In genomic region chr3:72372161-72372560, GRCh38 we compare ENCODE assay signal across 22 cellular contexts.
A peak's percentile ranks its signal among the peaks of the same experiment; 100 is the strongest.
DNase-seq lines count a peak whose midpoint lies in the region; ATAC-seq and TF ChIP-seq lines count a peak whose summit lies in the region.
"Had no signal": no experiment of that assay in that cellular context is flagged by ENCODE, and none has a peak within 500 bp of the region (broad histone marks: within the 10 kb centered on the region; RNA-seq: fewer than 3 reads in every experiment).

No MANE protein-coding gene starts in this region.

- H3K9me3 Mint-ChIP-seq in WTC11 (no peaks in the 10 kb centered on the region), endothelial cell (ENCODE audit: unreplicated experiment) (no peaks in the 10 kb centered on the region)
- H3K9me3 Mint-ChIP-seq in stimulated activated effector memory CD8-positive, alpha-beta T cell treated with anti-CD3 and anti-CD28 coated beads, Interleukin-12 subunit alpha, Interleukin-12 subunit beta, amount 100 ng/mL, for 72 hours: no peaks in the 10 kb centered on the region
- H3K9me3 Mint-ChIP-seq: CD8-positive, alpha-beta T cell had no signal

- peak; percentile 24; the same call in 1 of the 3 replicates for ATAC-seq in DND-41 (ENCODE audit: insufficient read depth, low read depth)
- peak; percentile 50 for ATAC-seq in WTC11
- no peak for ATAC-seq in stimulated activated effector memory CD8-positive, alpha-beta T cell treated with anti-CD3 and anti-CD28 coated beads, Interleukin-12 subunit alpha, Interleukin-12 subunit beta, amount 100 ng/mL, for 72 hours
- ATAC-seq: CD8-positive, alpha-beta T cell had no signal

- no peak overlapping the region for H3K27ac ChIP-seq in DND-41 (ENCODE audit: low read length)

- no peak overlapping the region for H3K4me3 Mint-ChIP-seq in WTC11
- no peak overlapping the region for H3K4me3 Mint-ChIP-seq in endothelial cell (ENCODE audit: unreplicated experiment)
- H3K4me3 Mint-ChIP-seq in stimulated activated effector memory CD8-positive, alpha-beta T cell treated with anti-CD3 and anti-CD28 coated beads, Interleukin-12 subunit alpha, Interleukin-12 subunit beta, amount 100 ng/mL, for 72 hours: no peak overlapping the region
- H3K4me3 Mint-ChIP-seq: CD8-positive, alpha-beta T cell had no signal

- in situ Hi-C loops in G401 (cut with HindIII; ENCODE audit: low sequenced_read_pairs): no loop called here

- H3K4me3 ChIP-seq in DND-41 (ENCODE audit: low read depth in 1 of 2, low read length in 2 of 2): no peak overlapping the region

- peaks cover 9% of the 10 kb centered on the region; the same call in 1 of the 2 replicates for H3K36me3 ChIP-seq in DND-41 (ENCODE audit: insufficient read depth, low read length)

- DNase-seq in DND-41 (no peak), WTC11 (ENCODE audit: low spot score) (no peak), endothelial cell (ENCODE audit: low spot score) (no peak), G401 (ENCODE audit: low spot score) (no peak), GM03348 (ENCODE audit: low spot score) (no peak)
- DNase-seq in stimulated activated effector memory CD8-positive, alpha-beta T cell treated with anti-CD3 and anti-CD28 coated beads, Interleukin-12 subunit alpha, Interleukin-12 subunit beta, amount 100 ng/mL, for 72 hours (ENCODE audit: low spot score in 2 of 2): no peak
- DNase-seq in activated CD4-positive, CD25-positive, alpha-beta regulatory T cell treated with anti-CD3 and anti-CD28 coated beads, Interleukin-2, amount 50 U/mL, for 72 hours: no peak
- DNase-seq: C1 segment of cervical spinal cord; Caco-2; CD8-positive, alpha-beta T cell; EL; GF-D8; Kasumi-1; MV-4-11; NCI-H1105 treated with DMSO at 0.1 percent for 48 hours; NCI-H146; NCI-H1930; NCI-H2107; NCI-H524; NCI-H774; SK-N-SH; SW 1271 had no signal

- 0 out of 2 replicates have a peak, but pooled peaks cover 4% of the 10 kb centered on the region for H4K20me1 ChIP-seq in DND-41 (ENCODE audit: insufficient read depth, low read length)

- CTCF ChIA-PET in WTC11 (lab: Charles Lee): no interaction called here

- POLR2A ChIA-PET in WTC11 (lab: Charles Lee): no interaction called here

- H3K9ac ChIP-seq in DND-41 (ENCODE audit: low read depth, low read length): no peak overlapping the region
- H3K9ac ChIP-seq: SK-N-SH had no signal

- H3K4me1 ChIP-seq in DND-41 (ENCODE audit: insufficient read depth, low read length): no peaks in the 10 kb centered on the region
- H3K4me1 ChIP-seq: Caco-2 had no signal

- no peaks in the 10 kb centered on the region for H3K79me2 ChIP-seq in DND-41 (ENCODE audit: insufficient read depth, low read length)

- H3K36me3 Mint-ChIP-seq in WTC11: no peaks in the 10 kb centered on the region
- H3K36me3 Mint-ChIP-seq in endothelial cell (ENCODE audit: low read depth, unreplicated experiment): peaks cover 12% of the 10 kb centered on the region
- peaks cover 42% of the 10 kb centered on the region for H3K36me3 Mint-ChIP-seq in stimulated activated effector memory CD8-positive, alpha-beta T cell treated with anti-CD3 and anti-CD28 coated beads, Interleukin-12 subunit alpha, Interleukin-12 subunit beta, amount 100 ng/mL, for 72 hours

- H3K4me2 ChIP-seq in DND-41 (ENCODE audit: insufficient read depth, low read length): no peak overlapping the region
- H3K4me2 ChIP-seq: SK-N-SH had no signal

- H3K27me3 Mint-ChIP-seq in WTC11 (ENCODE audit: low read depth) (no peaks in the 10 kb centered on the region), endothelial cell (ENCODE audit: unreplicated experiment) (peaks cover 2% of the 10 kb centered on the region)

- no peaks in the 10 kb centered on the region for H3K27me3 ChIP-seq in DND-41 (ENCODE audit: insufficient read depth, low read length, poor library complexity)

- H3K9me3 ChIP-seq in DND-41 (ENCODE audit: insufficient read depth, low read length, severe bottlenecking): no peaks in the 10 kb centered on the region
- H3K9me3 ChIP-seq: Caco-2, SK-N-SH had no signal

- TF ChIP-seq CTCF in DND-41 (IDR thresholded peaks at IDR 0.05; ENCODE audit: borderline replicate concordance, extremely low read depth, low read length, poor library complexity, severe bottlenecking): no peak
- TF ChIP-seq CTCF in WTC11 (IDR thresholded peaks at IDR 0.05): no peak
- TF ChIP-seq CTCF in endothelial cell (IDR thresholded peaks at IDR 0.05; ENCODE audit: unreplicated experiment): no peak

- no peak overlapping the region for H2AFZ ChIP-seq in DND-41 (ENCODE audit: low read depth, low read length)

- H3K27ac Mint-ChIP-seq in WTC11: peak overlapping the region; percentile 25; the same call in 1 of the 2 replicates
- peak overlapping the region; percentile 52 for H3K27ac Mint-ChIP-seq in endothelial cell (ENCODE audit: unreplicated experiment)
- peak overlapping the region; percentile 68 for H3K27ac Mint-ChIP-seq in stimulated activated effector memory CD8-positive, alpha-beta T cell treated with anti-CD3 and anti-CD28 coated beads, Interleukin-12 subunit alpha, Interleukin-12 subunit beta, amount 100 ng/mL, for 72 hours

- peaks cover 79% of the 10 kb centered on the region for H3K4me1 Mint-ChIP-seq in WTC11
- H3K4me1 Mint-ChIP-seq in endothelial cell (ENCODE audit: unreplicated experiment): peaks cover 27% of the 10 kb centered on the region
- H3K4me1 Mint-ChIP-seq in stimulated activated effector memory CD8-positive, alpha-beta T cell treated with anti-CD3 and anti-CD28 coated beads, Interleukin-12 subunit alpha, Interleukin-12 subunit beta, amount 100 ng/mL, for 72 hours: peaks cover 38% of the 10 kb centered on the region

TF ChIP-seq in WTC11, 78 proteins besides CTCF, POLR2A, EP300 and RAD21:
- no peak for TF ChIP-seq FOXP1 (CRISPR knock-in tag; IDR thresholded peaks at IDR 0.05; ENCODE audit: borderline replicate concordance)
- TF ChIP-seq ZNF396 (CRISPR knock-in tag; IDR thresholded peaks at IDR 0.05; ENCODE audit: borderline replicate concordance): no peak
- TF ChIP-seq ZNF317 (CRISPR knock-in tag; IDR thresholded peaks at IDR 0.05; ENCODE audit: borderline replicate concordance, low read depth): no peak
- no peak for TF ChIP-seq PRRX2 (CRISPR knock-in tag; IDR thresholded peaks at IDR 0.05)
- TF ChIP-seq IRF1 (CRISPR knock-in tag; IDR thresholded peaks at IDR 0.05): no peak
- TF ChIP-seq TCF7 (CRISPR knock-in tag; IDR thresholded peaks at IDR 0.05; ENCODE audit: low read depth): no peak
- TF ChIP-seq ZNF425 (CRISPR knock-in tag; conservative IDR thresholded peaks at IDR 0.05): no peak
- no peak for TF ChIP-seq PREB (CRISPR knock-in tag; IDR thresholded peaks at IDR 0.05; ENCODE audit: borderline replicate concordance)
- no peak for TF ChIP-seq SOX15 (CRISPR knock-in tag; IDR thresholded peaks at IDR 0.05)
- TF ChIP-seq JUN (CRISPR knock-in tag; IDR thresholded peaks at IDR 0.05): no peak
TF ChIP-seq in WTC11: peak in this region for 0.
